29 cellular contexts compared by ENCODE assay signal in the genomic region with DNA sequence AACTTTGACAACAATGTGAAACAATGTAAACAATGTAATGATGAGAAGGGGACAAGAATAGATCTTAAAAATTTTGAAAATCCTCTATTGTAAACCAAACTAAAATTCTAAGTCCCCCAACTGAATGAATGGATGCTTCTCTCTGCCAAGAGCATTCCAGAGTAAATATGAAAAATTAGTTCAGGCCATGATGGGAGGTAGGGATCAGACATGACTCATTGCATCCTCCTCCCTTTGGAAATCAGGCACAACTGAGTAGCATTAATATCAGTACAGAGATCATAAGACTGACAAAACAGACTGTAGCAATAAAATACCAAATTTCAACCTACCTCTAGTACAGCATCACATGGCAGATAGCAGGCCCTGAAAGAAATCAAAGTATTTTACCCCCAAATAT.
DNase-seq lines count a peak whose midpoint lies in the region; ATAC-seq, FAIRE-seq and TF ChIP-seq lines count a peak whose summit lies in the region.
"Had no signal": no experiment of that assay in that cellular context is flagged by ENCODE, and none has a peak within 500 bp of the region (broad histone marks: within the 10 kb centered on the region; RNA-seq: fewer than 3 reads in every experiment).

No MANE protein-coding gene starts in this region.

- no peak overlapping the region for H3K4me2 ChIP-seq in osteoblast (ENCODE audit: insufficient read depth, low read length)
- H3K4me2 ChIP-seq: GM23338, smooth muscle cell had no signal

- FAIRE-seq in H54 (lab: Jason Lieb, UNC), result peak; percentile 88
- FAIRE-seq in bronchial epithelial cell (lab: Jason Lieb, UNC), result no peak
- FAIRE-seq: GM18507, GM19239, pancreas had no signal

- H3K27me3 ChIP-seq in bronchial epithelial cell (ENCODE audit: control insufficient read depth, insufficient read depth, low read length) (no peaks in the 10 kb centered on the region), osteoblast (ENCODE audit: insufficient read depth, low read length) (no peaks in the 10 kb centered on the region)
- H3K27me3 ChIP-seq: pancreas, SJCRH30, testis had no signal

- no peaks in the 10 kb centered on the region for H3K36me3 ChIP-seq in bronchial epithelial cell (ENCODE audit: control insufficient read depth, insufficient read depth, low read length)
- H3K36me3 ChIP-seq in osteoblast (ENCODE audit: insufficient read depth, low read length), result no peaks in the 10 kb centered on the region
- H3K36me3 ChIP-seq: pancreas, SJCRH30, WERI-Rb-1 had no signal

- no peaks in the 10 kb centered on the region for H3K4me1 ChIP-seq in osteoblast (ENCODE audit: insufficient read depth, low read length)
- H3K4me1 ChIP-seq: pancreas, SJCRH30, testis had no signal

- no peak for ATAC-seq in GM18502 (IDR thresholded peaks at IDR 0.05; ENCODE audit: poor library complexity, unreplicated experiment)
- no peak for ATAC-seq in HG03354 (IDR thresholded peaks at IDR 0.05; ENCODE audit: poor library complexity, severe bottlenecking, unreplicated experiment)
- ATAC-seq: GM23338; left lobe of liver; pancreas; stimulated activated naive CD8-positive, alpha-beta T cell treated with anti-CD3 and anti-CD28 coated beads, Interleukin-15, Interleukin-2, amounts not matched to agents 100 U/mL and 50 U/mL, for 24 hours had no signal

- DNase-seq in H54 (ENCODE audit: insufficient read length, low spot score), result no peak
- peak; percentile 72 for DNase-seq in NCI-H226
- DNase-seq in bronchial epithelial cell (ENCODE audit: low read depth), result peak; percentile 27
- DNase-seq in iris pigment epithelial cell (ENCODE audit: low read depth), result peak; percentile 27
- DNase-seq in GF-D8 (lab: John Stamatoyannopoulos, UW), result no peak
- no peak for DNase-seq in osteoblast (ENCODE audit: insufficient read length, low spot score, missing footprints)
- DNase-seq: activated CD4-positive, alpha-beta T cell treated with anti-CD3 and anti-CD28 coated beads for 4 hours; activated effector memory CD4-positive, alpha-beta T cell treated with Interleukin-2 at 50 U/mL for 16 hours; activated naive CD8-positive, alpha-beta T cell treated with anti-CD3 and anti-CD28 coated beads for 36 hours; CD4-positive, alpha-beta memory T cell; glutamatergic neuron; HFFc6; KG1; NCI-H1417 treated with DMSO at 0.1 percent for 48 hours; NCI-H2029 treated with DMSO at 0.1 percent for 48 hours; NCI-H774; nephron progenitor cell; pancreas; SJCRH30; stimulated activated naive CD8-positive, alpha-beta T cell treated with anti-CD3 and anti-CD28 coated beads, Interleukin-15, Interleukin-2, amounts not matched to agents 100 U/mL and 50 U/mL, for 24 hours; testis; WERI-Rb-1 had no signal

- TF ChIP-seq CTCF in bronchial epithelial cell (IDR thresholded peaks at IDR 0.05; ENCODE audit: insufficient read depth, low read length, severe bottlenecking), result no peak
- no peak for TF ChIP-seq CTCF in osteoblast (IDR thresholded peaks at IDR 0.05; ENCODE audit: extremely low read depth, low read depth, low read length)

- H4K20me1 ChIP-seq in osteoblast (ENCODE audit: insufficient read depth, low read length), result no peaks in the 10 kb centered on the region

- no peak for TF ChIP-seq POLR2A in H54 (IDR thresholded peaks at IDR 0.05; ENCODE audit: low read depth, low read length)

- H3K79me2 ChIP-seq in osteoblast (ENCODE audit: insufficient read depth, low read length), result no peaks in the 10 kb centered on the region

- H3K9me3 ChIP-seq in osteoblast (ENCODE audit: low read depth, low read length), result no peaks in the 10 kb centered on the region
- H3K9me3 ChIP-seq: pancreas, SJCRH30, testis had no signal

- H3K27ac ChIP-seq in osteoblast (ENCODE audit: low read depth, low read length), result no peak overlapping the region
- H3K27ac ChIP-seq: pancreas, SJCRH30, testis, WERI-Rb-1 had no signal

- H2AFZ ChIP-seq in osteoblast (ENCODE audit: low read length), result no peak overlapping the region

- H3K4me3 ChIP-seq in bronchial epithelial cell (ENCODE audit: low read depth, low read length), result no peak overlapping the region
- no peak overlapping the region for H3K4me3 ChIP-seq in osteoblast (ENCODE audit: insufficient read depth, low read length)
- H3K4me3 ChIP-seq: GM23338, pancreas, SJCRH30, smooth muscle cell, testis had no signal

Comparison
In these comparisons a context has a peak if more than half of its experiments do, and no peak if none do; other contexts are left out.
1. DNase-seq: peak in NCI-H226 (single experiment), bronchial epithelial cell (single experiment) and iris pigment epithelial cell (single experiment); none in H54 (single experiment), GF-D8 (single experiment) and osteoblast (single experiment).